ENCODE assay signal across 8 cellular contexts in the genomic region with DNA sequence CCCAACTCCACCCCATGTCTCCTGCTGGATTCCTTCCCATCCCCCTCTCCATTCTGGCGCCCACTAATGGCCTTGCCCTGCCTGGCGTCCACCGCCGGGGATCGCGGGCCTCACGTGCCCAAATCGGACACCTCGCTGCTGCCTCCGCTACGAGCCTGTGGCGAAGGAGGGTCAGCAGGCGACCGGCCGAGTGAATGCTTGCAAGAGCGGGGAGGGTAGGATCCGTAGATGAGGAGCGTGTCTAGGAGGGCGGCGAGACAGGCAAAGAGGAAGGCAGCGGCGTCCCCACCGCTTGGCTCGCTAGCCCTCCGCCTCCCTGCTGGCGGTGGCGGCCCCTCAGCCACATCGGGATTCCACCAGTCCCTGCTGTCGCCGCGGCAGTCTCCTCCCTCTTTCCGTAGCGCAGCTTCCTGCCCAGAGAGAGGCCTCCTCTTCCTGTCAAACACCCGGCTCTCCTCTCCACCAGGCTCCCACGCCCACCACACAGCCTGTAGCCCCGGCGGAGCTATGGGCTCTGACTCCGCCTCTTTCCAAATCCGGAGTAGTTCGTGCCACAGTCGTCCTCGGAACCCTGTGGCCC. TPM values are rescaled to one million over a fixed set of nuclear protein-coding genes. Genes with fewer than 3 reads are reported as not detected.
DNase-seq lines count a peak whose midpoint lies in the region; ATAC-seq, FAIRE-seq and TF ChIP-seq lines count a peak whose summit lies in the region.

SPIN2B (minus strand) TSS at position 387 of the 580 bp plus-strand sequence.

- peak within 1 kb of the TSS; percentile 53 for H3K4me3 ChIP-seq in HFF-Myc (replicated peaks; ENCODE audit: low read depth, low read length)
- H3K4me3 ChIP-seq in NB4 (ENCODE audit: low read depth, low read length) = peak within 1 kb of the TSS; percentile 71
- peak within 1 kb of the TSS; percentile 38 to 57 (median 44) for H3K4me3 ChIP-seq in pancreas
- peak within 1 kb of the TSS; percentile 38 to 71 (median 52) for H3K4me3 ChIP-seq in transverse colon

- H3K27ac Mint-ChIP-seq in activated naive CD4-positive, alpha-beta T cell treated with anti-CD3 and anti-CD28 coated beads, Interleukin-2, amount 50 U/mL, for 72 hours = peak within 1 kb of the TSS; percentile 94 to 96

- H3K4me1 ChIP-seq in pancreas = no peaks in the 10 kb centered on the region
- peaks cover 0 to 5% (median 2%) of the 10 kb centered on the region in 4 donors for H3K4me1 ChIP-seq in transverse colon

- DNase-seq in GM04503 (ENCODE audit: low read depth) (peak; percentile 31), HFF-Myc (ENCODE audit: extremely low read depth, low read depth) (peak; percentile 55), NB4 (ENCODE audit: low read depth) (peak; percentile 93), SKM-1 (lab: John Stamatoyannopoulos, UW; ENCODE audit: unreplicated experiment) (peak; percentile 25), Right ventricle myocardium superior (peak; percentile 87), pancreas (peak; percentile 59 to 87 (median 74)), transverse colon (peak; percentile 83)
- peak; percentile 72 to 77 for DNase-seq in activated naive CD4-positive, alpha-beta T cell treated with anti-CD3 and anti-CD28 coated beads, Interleukin-2, amount 50 U/mL, for 72 hours (ENCODE audit: low spot score in 2 of 2)

- in situ Hi-C loops in transverse colon (cut with MboI; ENCODE audit: low pct_ligation_motif_present in 1 of 4, low pct_unique_long_range_greater_than_20kb in 1 of 4, low sequenced_read_pairs in 3 of 4) = no loop called here

- no peaks in the 10 kb centered on the region for H3K36me3 ChIP-seq in pancreas
- H3K36me3 ChIP-seq in transverse colon = no peaks in the 10 kb centered on the region

- H3K27me3 ChIP-seq in pancreas (no peaks in the 10 kb centered on the region), transverse colon (no peaks in the 10 kb centered on the region)

- H3K27ac ChIP-seq in pancreas = peak within 1 kb of the TSS in 3 of 4 donors; percentile 46 to 68 (median 56)
- H3K27ac ChIP-seq in transverse colon = peak within 1 kb of the TSS; percentile 74 to 88 (median 84)

- TF ChIP-seq CTCF in HFF-Myc (IDR thresholded peaks at IDR 0.05; ENCODE audit: low read depth, low read length, missing control alignments) = no peak
- no peak for TF ChIP-seq CTCF in NB4 (IDR thresholded peaks at IDR 0.05; ENCODE audit: low read depth, low read length)
- no peak for TF ChIP-seq CTCF in pancreas (IDR thresholded peaks at IDR 0.05)
- TF ChIP-seq CTCF in transverse colon (IDR thresholded peaks at IDR 0.05) = peak in 2 of 5 experiments; percentile 4 to 33

- TF ChIP-seq EP300 in transverse colon (IDR thresholded peaks at IDR 0.05; ENCODE audit: low read depth) = no peak

- intact Hi-C loops in Right ventricle myocardium superior (cut with DNase I) (no loop called here), pancreas (cut with DNase I) (no loop called here), transverse colon (cut with DNase I; ENCODE audit: low total_unique reads) (no loop called here)

- TF ChIP-seq POLR2A in NB4 (IDR thresholded peaks at IDR 0.05; ENCODE audit: extremely low read depth, insufficient read length) (peak; percentile 49), transverse colon (IDR thresholded peaks at IDR 0.05) (peak; percentile 79)

- H3K36me3 Mint-ChIP-seq in activated naive CD4-positive, alpha-beta T cell treated with anti-CD3 and anti-CD28 coated beads, Interleukin-2, amount 50 U/mL, for 72 hours = peaks cover 0 to 7% of the 10 kb centered on the region in 2 donors

- peak; percentile 100 for ATAC-seq in activated naive CD4-positive, alpha-beta T cell treated with anti-CD3 and anti-CD28 coated beads, Interleukin-2, amount 50 U/mL, for 72 hours
- peak; percentile 100 for ATAC-seq in Right ventricle myocardium superior (ENCODE audit: poor library complexity)
- ATAC-seq in pancreas = peak; percentile 97 to 99 (median 99)

- H3K9me3 Mint-ChIP-seq in activated naive CD4-positive, alpha-beta T cell treated with anti-CD3 and anti-CD28 coated beads, Interleukin-2, amount 50 U/mL, for 72 hours = no peaks in the 10 kb centered on the region

- H3K9me3 ChIP-seq in pancreas = no peaks in the 10 kb centered on the region
- H3K9me3 ChIP-seq in transverse colon = no peaks in the 10 kb centered on the region

- 0 to 22% methylated on average over 41 to 42 of the region's 42 CpGs for WGBS in pancreas, 2 donors
- 43% methylated on average over 40 of the region's 42 CpGs; no CpG with 5 or more reads in 1 of the 2 donors for WGBS in transverse colon (ENCODE audit: low coverage in 1 of 2), 2 donors

- FAIRE-seq in pancreas (lab: Jason Lieb, UNC) = no peak

RNA-seq across cellular contexts. Expression of gene SPIN2B, which starts in this region (rescaled TPM):
- total RNA-seq in activated naive CD4-positive, alpha-beta T cell treated with anti-CD3 and anti-CD28 coated beads, Interleukin-2, amount 50 U/mL, for 72 hours = 1 to 10 TPM; 6.9 to 8.5 TPM
- total RNA-seq in Right ventricle myocardium superior (7.8 TPM), pancreas (1 to 10 TPM; 3.1 to 6.6 (median 3.9) TPM), transverse colon (10 to 100 TPM in 2 of 4 donors, 1 to 10 TPM in 1, not detected in 1; 8.6 to 19.8 (median 19.7) TPM)
- 1 to 10 TPM; 5.8 to 8.7 TPM for polyA plus RNA-seq in pancreas

Comparison
In these comparisons a context has a peak if more than half of its experiments do, and no peak if none do; other contexts are left out.
1. Peak in every context shown above with its lines: DNase-seq, ATAC-seq, H3K4me3 ChIP-seq and H3K27ac ChIP-seq.
2. DNase-seq: peak in every context shown above with its lines; median percentile 93 in NB4; 87 in Right ventricle myocardium superior; 83 in transverse colon; 74 in activated naive CD4-positive, alpha-beta T cell treated with anti-CD3 and anti-CD28 coated beads, Interleukin-2, amount 50 U/mL, for 72 hours; 74 in pancreas; 55 in HFF-Myc; 31 in GM04503; 25 in SKM-1.